Comparison of ENCODE assay signal across 19 cellular contexts in the genomic region with DNA sequence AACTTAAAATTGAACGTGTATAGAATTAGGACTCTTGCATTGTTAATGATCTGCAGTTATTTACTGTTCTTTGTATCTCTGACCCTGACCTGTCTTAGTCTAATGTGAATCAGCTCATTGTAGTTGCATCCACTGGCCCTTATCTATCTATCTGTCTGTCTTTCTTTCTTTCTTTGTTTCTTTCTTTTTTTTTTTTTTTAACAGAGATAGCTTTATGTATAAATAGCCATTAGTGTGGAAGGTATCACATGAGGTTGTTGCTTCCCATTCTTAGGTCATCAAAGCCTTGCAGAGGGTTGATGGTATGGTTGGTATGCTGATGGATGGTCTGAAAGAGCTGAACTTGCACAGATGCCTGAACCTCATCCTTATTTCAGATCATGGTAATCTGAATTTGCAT.
"Had no signal": no experiment of that assay in that cellular context is flagged by ENCODE, and none has a peak within 500 bp of the region (broad histone marks: within the 10 kb centered on the region; RNA-seq: fewer than 3 reads in every experiment).

No MANE protein-coding gene starts in this region.

- H3K4me1 Mint-ChIP-seq: activated naive CD8-positive, alpha-beta T cell treated with anti-CD3 and anti-CD28 coated beads, Interleukin-2, amount 10 ng/mL, durations not matched to agents 7 days and 5 days had no signal

- FAIRE-seq: endothelial cell of umbilical vein, pancreas had no signal

- H3K27ac Mint-ChIP-seq: activated CD8-positive, alpha-beta T cell treated with anti-CD3 and anti-CD28 coated beads for 36 hours; activated naive CD8-positive, alpha-beta T cell treated with anti-CD3 and anti-CD28 coated beads, Interleukin-2, amount 10 ng/mL, durations not matched to agents 7 days and 5 days; activated T-cell treated with anti-CD3 and anti-CD28 coated beads, Interleukin-2, amount 50 U/mL, for 72 hours had no signal

- H3K4me1 ChIP-seq: uterus had no signal

- H3K4me3 Mint-ChIP-seq: activated CD8-positive, alpha-beta T cell treated with anti-CD3 and anti-CD28 coated beads for 36 hours; activated naive CD8-positive, alpha-beta T cell treated with anti-CD3 and anti-CD28 coated beads, Interleukin-2, amount 10 ng/mL, durations not matched to agents 7 days and 5 days; activated T-cell treated with anti-CD3 and anti-CD28 coated beads, Interleukin-2, amount 50 U/mL, for 72 hours; neural crest cell had no signal

- H3K9me3 Mint-ChIP-seq: activated CD8-positive, alpha-beta T cell treated with anti-CD3 and anti-CD28 coated beads for 36 hours; activated naive CD8-positive, alpha-beta T cell treated with anti-CD3 and anti-CD28 coated beads, Interleukin-2, amount 10 ng/mL, durations not matched to agents 7 days and 5 days; activated T-cell treated with anti-CD3 and anti-CD28 coated beads, Interleukin-2, amount 50 U/mL, for 72 hours; neural crest cell had no signal

- H3K27ac ChIP-seq: coronary artery, pancreas, stomach, thoracic aorta, uterus had no signal

- H3K27me3 ChIP-seq: pancreas, stomach, uterus had no signal

- H3K36me3 ChIP-seq: pancreas, stomach, uterus had no signal

- H3K4me3 ChIP-seq: coronary artery, pancreas, stomach, thoracic aorta, uterus had no signal

- ATAC-seq: activated CD8-positive, alpha-beta T cell treated with anti-CD3 and anti-CD28 coated beads for 36 hours; activated T-cell treated with anti-CD3 and anti-CD28 coated beads, Interleukin-2, amount 50 U/mL, for 72 hours; pancreas had no signal

- H3K36me3 Mint-ChIP-seq: activated naive CD8-positive, alpha-beta T cell treated with anti-CD3 and anti-CD28 coated beads, Interleukin-2, amount 10 ng/mL, durations not matched to agents 7 days and 5 days had no signal

- H3K9me3 ChIP-seq: pancreas, stomach, thoracic aorta, uterus had no signal

- DNase-seq: activated CD4-positive, alpha-beta T cell treated with anti-CD3 and anti-CD28 coated beads for 4 hours; activated CD8-positive, alpha-beta memory T cell treated with anti-CD3 and anti-CD28 coated beads, Interleukin-2, amount 50 U/mL, for 4 hours; activated CD8-positive, alpha-beta T cell treated with anti-CD3 and anti-CD28 coated beads for 36 hours; activated naive CD8-positive, alpha-beta T cell treated with anti-CD3 and anti-CD28 coated beads, Interleukin-2, amount 10 ng/mL, durations not matched to agents 7 days and 5 days; activated T-cell treated with anti-CD3 and anti-CD28 coated beads, Interleukin-2, amount 50 U/mL, for 72 hours; aorta; caudate nucleus; effector CD4-positive, alpha-beta T cell; head of caudate nucleus; pancreas; stimulated activated CD4-positive, alpha-beta T cell treated with anti-CD3 and anti-CD28 coated beads, Interleukin-15, amount 100 ng/mL, for 24 hours; stimulated activated CD4-positive, alpha-beta T cell treated with anti-CD3 and anti-CD28 coated beads, Interleukin-4, amount 100 ng/mL, for 4 hours; stomach; T-helper 1 cell; uterus had no signal
